In the genomic region with DNA sequence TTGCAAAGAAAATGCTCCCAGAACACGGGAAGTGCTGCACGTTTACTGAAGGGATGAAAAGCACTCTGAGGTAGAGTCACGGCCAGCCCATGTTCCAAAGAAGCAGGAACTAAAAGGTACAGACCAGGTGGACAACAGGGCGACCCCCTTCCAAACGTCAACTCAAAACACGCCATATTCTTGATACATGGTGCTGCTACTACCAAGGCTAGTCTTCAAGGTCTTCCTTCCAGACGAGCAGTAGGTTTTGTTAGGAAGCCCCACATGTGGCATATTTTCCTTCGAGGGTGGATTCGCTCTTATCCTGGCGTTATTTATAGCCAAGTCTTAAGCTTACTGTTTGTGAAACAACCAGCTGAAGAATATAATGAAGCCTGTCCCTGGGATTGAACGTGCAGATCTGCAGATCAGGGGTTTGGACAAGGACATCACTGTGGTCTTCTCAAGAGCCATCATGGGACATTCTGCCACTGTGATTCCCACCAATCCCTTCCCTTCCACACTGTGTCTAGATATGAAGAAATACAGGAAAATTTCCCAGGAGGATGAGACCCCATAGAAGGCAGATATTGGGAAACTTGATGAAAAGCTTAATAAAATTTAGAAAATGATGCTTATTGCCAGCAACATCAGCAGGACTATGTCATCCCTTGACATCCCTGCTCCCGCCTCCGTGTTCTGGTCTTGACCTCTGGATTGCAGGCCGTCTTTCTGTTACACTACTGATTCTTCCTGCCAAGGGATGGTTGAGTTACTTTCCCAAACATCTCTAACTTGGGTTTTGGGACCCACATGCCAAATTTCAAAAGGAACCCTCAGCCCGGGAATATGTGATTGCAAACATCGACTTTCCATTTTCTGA, we compare ENCODE assay signal across 16 cellular contexts.
A peak's percentile ranks its signal among the peaks of the same experiment; 100 is the strongest.
DNase-seq lines count a peak whose midpoint lies in the region; ATAC-seq and TF ChIP-seq lines count a peak whose summit lies in the region.
"Had no signal": no experiment of that assay in that cellular context is flagged by ENCODE, and none has a peak within 500 bp of the region (broad histone marks: within the 10 kb centered on the region; RNA-seq: fewer than 3 reads in every experiment).

No MANE protein-coding gene starts in this region.

- H3K4me1 ChIP-seq in body of pancreas: no peaks in the 10 kb centered on the region
- no peaks in the 10 kb centered on the region for H3K4me1 ChIP-seq in lower lobe of right lung
- H3K4me1 ChIP-seq: Caco-2, Peyer's patch had no signal

- peak; percentile 52 for ATAC-seq in body of pancreas
- peak; percentile 40 to 53 for ATAC-seq in lower lobe of right lung
- peak; percentile 81 for ATAC-seq in sciatic nerve
- no peak for ATAC-seq in HG03196 (IDR thresholded peaks at IDR 0.05; ENCODE audit: unreplicated experiment)
- no peak for ATAC-seq in GM21381 (IDR thresholded peaks at IDR 0.05; ENCODE audit: unreplicated experiment)

- H3K27me3 ChIP-seq in body of pancreas (no peaks in the 10 kb centered on the region), lower lobe of right lung (ENCODE audit: low read depth) (no peaks in the 10 kb centered on the region)
- H3K27me3 ChIP-seq: Peyer's patch had no signal

- no peak overlapping the region for H3K4me3 ChIP-seq in body of pancreas
- no peak overlapping the region for H3K4me3 ChIP-seq in lower lobe of right lung
- H3K4me3 ChIP-seq: GM23248, Peyer's patch had no signal

- WGBS in body of pancreas, 2 donors: 78 to 79% methylated on average over 16 of the region's 16 CpGs

- H3K9me3 ChIP-seq in body of pancreas: no peaks in the 10 kb centered on the region
- H3K9me3 ChIP-seq in lower lobe of right lung: peaks cover 7% of the 10 kb centered on the region
- H3K9me3 ChIP-seq: Peyer's patch had no signal

- no peak for TF ChIP-seq CTCF in body of pancreas (IDR thresholded peaks at IDR 0.05)
- no peak for TF ChIP-seq CTCF in lower lobe of right lung (IDR thresholded peaks at IDR 0.05)

- TF ChIP-seq POLR2A in body of pancreas (IDR thresholded peaks at IDR 0.05): no peak

- H3K27ac ChIP-seq in body of pancreas (peak overlapping the region in 1 of 4 donors; percentile 47), lower lobe of right lung (peak overlapping the region; percentile 32)
- H3K27ac ChIP-seq: C4-2B, GM23248 had no signal

- DNase-seq in body of pancreas (peak in 3 of 4 donors; percentile 19 to 47 (median 28)), cardiac septum (ENCODE audit: low spot score) (peak; percentile 35), lower lobe of right lung (no peak), sciatic nerve (ENCODE audit: low spot score) (no peak), SKM-1 treated with dmso at 0.1 percent for 144 hours (lab: John Stamatoyannopoulos, UW; ENCODE audit: unreplicated experiment) (no peak), dedifferentiated amniotic fluid mesenchymal stem cell (ENCODE audit: extremely low spot score) (no peak)
- DNase-seq: Caco-2, DMS53, GM23248, NCI-H1417, NCI-H2081, NCI-H524 had no signal

- H3K36me3 ChIP-seq in body of pancreas (replicated peaks in 1 of 2; ENCODE audit: insufficient read depth in 1 of 2, low read depth in 2 of 2) (no peaks in the 10 kb centered on the region), lower lobe of right lung (no peaks in the 10 kb centered on the region)
- H3K36me3 ChIP-seq: Peyer's patch had no signal

- intact Hi-C loops in body of pancreas (cut with DNase I) (no loop called here), cardiac septum (cut with DNase I) (no loop called here), lower lobe of right lung (cut with DNase I) (no loop called here), sciatic nerve (cut with DNase I) (no loop called here)

Comparison
In these comparisons a context has a peak if more than half of its experiments do, and no peak if none do; other contexts are left out.
1. ATAC-seq: peak in body of pancreas (single experiment), lower lobe of right lung (2 of 2) and sciatic nerve (single experiment); none in HG03196 (single experiment) and GM21381 (single experiment).
2. DNase-seq: peak in body of pancreas (3 of 4) and cardiac septum (single experiment); none in lower lobe of right lung (single experiment), sciatic nerve (single experiment), SKM-1 treated with dmso at 0.1 percent for 144 hours (single experiment) and dedifferentiated amniotic fluid mesenchymal stem cell (single experiment).